ENCODE assay signal across 10 cellular contexts in the genomic region with DNA sequence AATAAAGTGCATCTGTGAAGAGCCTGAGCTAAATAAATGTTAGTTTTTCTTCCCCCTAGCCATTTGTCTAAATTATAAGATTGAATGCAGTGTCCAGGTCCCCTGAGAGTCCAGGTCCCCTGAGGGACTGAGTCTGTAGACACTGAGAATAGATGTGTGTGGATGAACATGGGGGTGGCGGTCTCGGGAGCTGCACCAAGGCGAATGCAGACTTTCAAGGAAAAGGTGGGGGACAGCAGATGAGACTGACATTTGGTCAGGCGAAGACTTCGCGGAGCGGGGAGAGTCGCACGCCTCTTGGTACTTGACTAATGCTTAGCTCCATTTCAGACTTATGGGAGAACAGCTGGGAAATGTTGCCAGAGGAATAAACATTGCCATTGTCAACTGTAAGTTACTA. TPM values are rescaled to one million over a fixed set of nuclear protein-coding genes. Genes with fewer than 3 reads are reported as not detected.
"Had no signal": no experiment of that assay in that cellular context is flagged by ENCODE, and none has a peak within 500 bp of the region (broad histone marks: within the 10 kb centered on the region; RNA-seq: fewer than 3 reads in every experiment).

No MANE protein-coding gene starts in this region.

- DNase-seq: GM23248, GOT3, H7, HFFc6 had no signal

- H3K4me3 ChIP-seq: GM23248, HAP-1 had no signal

- H3K9me3 Mint-ChIP-seq: HFFc6 had no signal

- H3K36me3 ChIP-seq: HAP-1 had no signal

- H3K9me3 ChIP-seq: HAP-1 had no signal

- H3K27ac Mint-ChIP-seq: HFFc6, IgD-negative memory B cell had no signal

- H3K4me3 Mint-ChIP-seq: HFFc6, IgD-negative memory B cell had no signal

- H3K36me3 Mint-ChIP-seq: IgD-negative memory B cell had no signal

- ATAC-seq: HCT116, HepG2 had no signal

- H3K4me1 ChIP-seq: HAP-1 had no signal

- H3K27ac ChIP-seq: GM23248, HL-60 had no signal

RNA-seq across cellular contexts. Expression of a gene that starts 27.5 kb away (rescaled TPM):
- total RNA-seq: GM23248, H4, HFFc6 had no signal
- polyA plus RNA-seq: GM23248, IgD-negative memory B cell had no signal
